ENCODE assay signal across 1 cellular context in the genomic region with DNA sequence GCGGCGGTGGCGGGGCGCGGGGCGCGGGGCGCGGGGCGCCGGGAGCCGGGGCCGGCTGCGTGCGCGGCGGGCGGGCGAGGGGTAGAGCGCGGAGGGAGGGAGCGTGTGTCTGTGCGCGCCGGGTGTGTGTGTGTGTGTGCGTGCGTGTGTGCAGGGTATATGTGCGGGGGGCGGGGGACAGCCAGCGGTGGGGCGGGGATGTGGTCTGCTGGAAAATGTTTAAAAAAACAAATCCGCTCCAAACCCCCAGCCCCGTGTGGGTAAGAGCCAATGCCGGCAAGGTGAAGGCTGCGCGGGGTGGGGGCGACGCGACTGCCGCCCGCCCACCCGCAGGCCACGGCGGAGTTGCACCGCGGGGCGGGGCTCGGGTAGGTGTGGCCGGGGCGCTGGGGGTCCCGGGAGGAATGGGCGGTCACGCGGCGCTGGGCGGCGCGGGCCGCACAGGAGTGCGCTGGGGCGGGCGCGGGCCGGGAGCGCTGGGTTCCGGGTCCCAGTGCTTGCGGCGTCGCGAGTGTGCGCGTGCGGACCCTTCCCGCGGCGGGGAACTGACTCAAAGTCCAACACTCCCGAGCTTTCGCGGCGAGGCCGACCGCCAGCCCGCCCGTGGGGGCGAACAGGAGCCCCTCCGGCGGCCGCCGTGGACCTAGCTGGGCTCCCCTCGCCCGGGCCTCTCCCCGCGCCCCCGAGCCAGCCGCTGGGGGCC.
TF ChIP-seq lines count a peak whose summit lies in the region.

TSS of gene CYGB (minus strand) at position 132 of the 703 bp plus-strand sequence. CDS start 167 bp downstream, outside the sequence.

TF ChIP-seq in HepG2, 621 proteins besides CTCF, POLR2A, EP300 and RAD21 (continued from another document):
- no peak for TF ChIP-seq BCLAF1 (IDR thresholded peaks at IDR 0.05)
- TF ChIP-seq, protein P1, sequence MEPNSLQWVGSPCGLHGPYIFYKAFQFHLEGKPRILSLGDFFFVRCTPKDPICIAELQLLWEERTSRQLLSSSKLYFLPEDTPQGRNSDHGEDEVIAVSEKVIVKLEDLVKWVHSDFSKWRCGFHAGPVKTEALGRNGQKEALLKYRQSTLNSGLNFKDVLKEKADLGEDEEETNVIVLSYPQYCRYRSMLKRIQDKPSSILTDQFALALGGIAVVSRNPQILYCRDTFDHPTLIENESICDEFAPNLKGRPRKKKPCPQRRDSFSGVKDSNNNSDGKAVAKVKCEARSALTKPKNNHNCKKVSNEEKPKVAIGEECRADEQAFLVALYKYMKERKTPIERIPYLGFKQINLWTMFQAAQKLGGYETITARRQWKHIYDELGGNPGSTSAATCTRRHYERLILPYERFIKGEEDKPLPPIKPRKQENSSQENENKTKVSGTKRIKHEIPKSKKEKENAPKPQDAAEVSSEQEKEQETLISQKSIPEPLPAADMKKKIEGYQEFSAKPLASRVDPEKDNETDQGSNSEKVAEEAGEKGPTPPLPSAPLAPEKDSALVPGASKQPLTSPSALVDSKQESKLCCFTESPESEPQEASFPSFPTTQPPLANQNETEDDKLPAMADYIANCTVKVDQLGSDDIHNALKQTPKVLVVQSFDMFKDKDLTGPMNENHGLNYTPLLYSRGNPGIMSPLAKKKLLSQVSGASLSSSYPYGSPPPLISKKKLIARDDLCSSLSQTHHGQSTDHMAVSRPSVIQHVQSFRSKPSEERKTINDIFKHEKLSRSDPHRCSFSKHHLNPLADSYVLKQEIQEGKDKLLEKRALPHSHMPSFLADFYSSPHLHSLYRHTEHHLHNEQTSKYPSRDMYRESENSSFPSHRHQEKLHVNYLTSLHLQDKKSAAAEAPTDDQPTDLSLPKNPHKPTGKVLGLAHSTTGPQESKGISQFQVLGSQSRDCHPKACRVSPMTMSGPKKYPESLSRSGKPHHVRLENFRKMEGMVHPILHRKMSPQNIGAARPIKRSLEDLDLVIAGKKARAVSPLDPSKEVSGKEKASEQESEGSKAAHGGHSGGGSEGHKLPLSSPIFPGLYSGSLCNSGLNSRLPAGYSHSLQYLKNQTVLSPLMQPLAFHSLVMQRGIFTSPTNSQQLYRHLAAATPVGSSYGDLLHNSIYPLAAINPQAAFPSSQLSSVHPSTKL (CRISPR knock-in tag; IDR thresholded peaks at IDR 0.05) = no peak
- TF ChIP-seq PHF21A (CRISPR knock-in tag; IDR thresholded peaks at IDR 0.05) = no peak
- TF ChIP-seq, protein P2, sequence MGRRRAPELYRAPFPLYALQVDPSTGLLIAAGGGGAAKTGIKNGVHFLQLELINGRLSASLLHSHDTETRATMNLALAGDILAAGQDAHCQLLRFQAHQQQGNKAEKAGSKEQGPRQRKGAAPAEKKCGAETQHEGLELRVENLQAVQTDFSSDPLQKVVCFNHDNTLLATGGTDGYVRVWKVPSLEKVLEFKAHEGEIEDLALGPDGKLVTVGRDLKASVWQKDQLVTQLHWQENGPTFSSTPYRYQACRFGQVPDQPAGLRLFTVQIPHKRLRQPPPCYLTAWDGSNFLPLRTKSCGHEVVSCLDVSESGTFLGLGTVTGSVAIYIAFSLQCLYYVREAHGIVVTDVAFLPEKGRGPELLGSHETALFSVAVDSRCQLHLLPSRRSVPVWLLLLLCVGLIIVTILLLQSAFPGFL (CRISPR knock-in tag; IDR thresholded peaks at IDR 0.05) = no peak
- no peak for TF ChIP-seq RARA (CRISPR knock-in tag; IDR thresholded peaks at IDR 0.05)
